Comparison of ENCODE assay signal across 2 cellular contexts in genomic region chr2:17813742-17814458, GRCh38.
TF ChIP-seq lines count a peak whose summit lies in the region.

No MANE protein-coding gene starts in this region.

TF ChIP-seq in GM23338, 12 proteins besides CTCF, POLR2A, EP300 and RAD21:
- TF ChIP-seq REST (IDR thresholded peaks at IDR 0.05; ENCODE audit: unreplicated experiment) (no peak), CREB1 (CRISPR knock-in tag; IDR thresholded peaks at IDR 0.05; ENCODE audit: low read depth) (no peak), ZNF462 (CRISPR knock-in tag; IDR thresholded peaks at IDR 0.05) (no peak), POLR2AphosphoS5 (IDR thresholded peaks at IDR 0.05; ENCODE audit: low read depth) (no peak), ZNF331 (CRISPR knock-in tag; IDR thresholded peaks at IDR 0.05; ENCODE audit: low read depth) (no peak), STAT1 (IDR thresholded peaks at IDR 0.05; ENCODE audit: unreplicated experiment) (no peak), NANOG (IDR thresholded peaks at IDR 0.05; ENCODE audit: borderline replicate concordance) (no peak), ZNF114 (CRISPR knock-in tag; IDR thresholded peaks at IDR 0.05) (no peak), EZH2phosphoT487 (IDR thresholded peaks at IDR 0.05; ENCODE audit: unreplicated experiment) (no peak), EZH2 (IDR thresholded peaks at IDR 0.05; ENCODE audit: low read depth, unreplicated experiment) (no peak), JUNB (IDR thresholded peaks at IDR 0.05; ENCODE audit: unreplicated experiment) (no peak), ETS1 (IDR thresholded peaks at IDR 0.05) (no peak)

TF ChIP-seq in HepG2, 621 proteins besides CTCF, POLR2A, EP300 and RAD21:
- no peak for TF ChIP-seq CENPBD1 (CRISPR knock-in tag; IDR thresholded peaks at IDR 0.05; ENCODE audit: borderline replicate concordance, low read depth)
- TF ChIP-seq SP4 (CRISPR knock-in tag; IDR thresholded peaks at IDR 0.05), result no peak
- TF ChIP-seq ZNF512 (CRISPR knock-in tag; IDR thresholded peaks at IDR 0.05), result no peak
- no peak for TF ChIP-seq MED13 (CRISPR knock-in tag; IDR thresholded peaks at IDR 0.05)
- no peak for TF ChIP-seq ZBTB25 (CRISPR knock-in tag; IDR thresholded peaks at IDR 0.05)
TF ChIP-seq in HepG2: peak in this region for 0.
